ENCODE assay signal across 25 cellular contexts in genomic region chr4:130825283-130825682, GRCh38.
DNase-seq lines count a peak whose midpoint lies in the region; ATAC-seq, FAIRE-seq and TF ChIP-seq lines count a peak whose summit lies in the region.
"Had no signal": no experiment of that assay in that cellular context is flagged by ENCODE, and none has a peak within 500 bp of the region (broad histone marks: within the 10 kb centered on the region; RNA-seq: fewer than 3 reads in every experiment).

No MANE protein-coding gene starts in this region.

- ATAC-seq in Right ventricle myocardium inferior: peak; percentile 94
- peak; percentile 92 for ATAC-seq in sciatic nerve
- ATAC-seq in HG02981 (IDR thresholded peaks at IDR 0.05; ENCODE audit: unreplicated experiment): no peak
- ATAC-seq: CD8-positive, alpha-beta T cell; GM12878; HepG2 had no signal

- no peak for TF ChIP-seq POLR2A in GM12892 (IDR thresholded peaks at IDR 0.05; ENCODE audit: low read depth, low read length)

- no peak overlapping the region for H3K4me3 ChIP-seq in left ventricle myocardium inferior
- H3K4me3 ChIP-seq in astrocyte of the cerebellum (ENCODE audit: low read depth, low read length): no peak overlapping the region
- H3K4me3 ChIP-seq in fibroblast of mammary gland (ENCODE audit: control insufficient read depth, low read depth, low read length): no peak overlapping the region
- H3K4me3 ChIP-seq: GM12878, SJCRH30 had no signal

- TF ChIP-seq CTCF in left ventricle myocardium inferior (IDR thresholded peaks at IDR 0.05; ENCODE audit: borderline replicate concordance) (no peak), astrocyte of the cerebellum (IDR thresholded peaks at IDR 0.05; ENCODE audit: low read depth, low read length, missing control alignments) (no peak), fibroblast of mammary gland (conservative IDR thresholded peaks at IDR 0.05; ENCODE audit: control insufficient read depth, insufficient read depth, low read depth, low read length) (no peak)

- H3K4me1 ChIP-seq in left ventricle myocardium inferior: no peaks in the 10 kb centered on the region
- H3K4me1 ChIP-seq: Caco-2, SJCRH30 had no signal

- in situ Hi-C loops in astrocyte of the cerebellum (cut with HindIII; ENCODE audit: low sequenced_read_pairs): no loop called here

- no peaks in the 10 kb centered on the region for H3K27me3 ChIP-seq in left ventricle myocardium inferior (ENCODE audit: low read depth)
- H3K27me3 ChIP-seq: SJCRH30 had no signal

- intact Hi-C loops in Right ventricle myocardium inferior (cut with DNase I) (no loop called here), left ventricle myocardium inferior (cut with micrococcal nuclease) (no loop called here), sciatic nerve (cut with DNase I) (no loop called here)

- no peak for FAIRE-seq in GM12892 (lab: Jason Lieb, UNC)
- FAIRE-seq: GM12878, GM19239, HepG2, RCC 7860 had no signal

- H3K36me3 ChIP-seq in left ventricle myocardium inferior: no peaks in the 10 kb centered on the region
- H3K36me3 ChIP-seq: SJCRH30 had no signal

- no peak overlapping the region for H3K27ac ChIP-seq in left ventricle myocardium inferior (replicated peaks)
- H3K27ac ChIP-seq: 22Rv1, C4-2B, SJCRH30 had no signal

- H3K9me3 ChIP-seq in left ventricle myocardium inferior (replicated peaks): no peaks in the 10 kb centered on the region
- H3K9me3 ChIP-seq: Caco-2, SJCRH30 had no signal

- no peak for DNase-seq in Right ventricle myocardium inferior (ENCODE audit: missing footprints)
- no peak for DNase-seq in left ventricle myocardium inferior
- peak; percentile 16 for DNase-seq in astrocyte of the cerebellum (ENCODE audit: low read depth)
- DNase-seq in fibroblast of mammary gland (ENCODE audit: low read depth): peak; percentile 63
- no peak for DNase-seq in sciatic nerve (ENCODE audit: low spot score)
- DNase-seq in GM12892 (ENCODE audit: insufficient read length): no peak
- no peak for DNase-seq in stimulated activated CD4-positive, alpha-beta T cell treated with anti-CD3 and anti-CD28 coated beads, Interleukin-12 subunit alpha, Interleukin-12 subunit beta, amount 100 ng/mL, for 4 hours
- DNase-seq: Caco-2; CD8-positive, alpha-beta T cell; GDM1; Karpas-422; NCI-H1092 treated with DMSO at 0.1 percent for 48 hours; NCI-H1436; NCI-H187 treated with DMSO at 0.1 percent for 48 hours; NCI-H2171 treated with DMSO at 0.1 percent for 48 hours; NCI-H524; NCI-H774; SJCRH30 had no signal

Comparison
In these comparisons a context has a peak if more than half of its experiments do, and no peak if none do; other contexts are left out.
1. DNase-seq: peak in astrocyte of the cerebellum (single experiment) and fibroblast of mammary gland (single experiment); none in Right ventricle myocardium inferior (single experiment), left ventricle myocardium inferior (single experiment), sciatic nerve (single experiment), GM12892 (single experiment) and stimulated activated CD4-positive, alpha-beta T cell treated with anti-CD3 and anti-CD28 coated beads, Interleukin-12 subunit alpha, Interleukin-12 subunit beta, amount 100 ng/mL, for 4 hours (single experiment).